Comparison of ENCODE assay signal across 24 cellular contexts in the genomic region with DNA sequence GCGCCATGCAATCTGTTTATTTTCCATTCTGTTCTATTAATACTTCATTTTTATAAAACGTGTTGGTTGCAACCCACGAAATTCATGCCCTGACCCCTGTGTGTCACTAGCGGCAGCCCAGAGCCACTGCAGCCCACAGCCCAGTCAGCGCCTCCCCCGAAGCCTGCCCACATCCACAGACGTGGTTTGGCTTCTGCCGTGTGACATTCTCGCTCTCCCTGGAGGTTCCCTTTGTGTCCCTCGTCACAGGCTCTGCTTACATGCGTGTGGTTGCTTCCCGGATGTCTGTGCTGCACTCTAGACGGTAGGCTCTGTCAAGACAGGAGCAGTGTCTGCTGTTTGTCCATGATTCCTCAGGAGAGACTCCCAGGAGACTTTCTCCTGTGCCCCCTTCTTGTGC. TPM values are rescaled to one million over a fixed set of nuclear protein-coding genes. Genes with fewer than 3 reads are reported as not detected.
DNase-seq lines count a peak whose midpoint lies in the region; ATAC-seq, FAIRE-seq and TF ChIP-seq lines count a peak whose summit lies in the region.
"Had no signal": no experiment of that assay in that cellular context is flagged by ENCODE, and none has a peak within 500 bp of the region (broad histone marks: within the 10 kb centered on the region; RNA-seq: fewer than 3 reads in every experiment).

No MANE protein-coding gene starts in this region.

- H2AFZ ChIP-seq in H1 (ENCODE audit: low read length) (no peak overlapping the region), neuronal stem cell (ENCODE audit: low read length) (no peak overlapping the region)
- H2AFZ ChIP-seq: GM23338 had no signal

- FAIRE-seq in H1 (lab: Jason Lieb, UNC) (no peak), small intestine (lab: Jason Lieb, UNC) (no peak)
- FAIRE-seq: D721Med, GM12892, GM18507 had no signal

- CTCF ChIA-PET in H1 (lab: Charles Lee; ENCODE audit: partially characterized antibody), result interaction anchor here (0.5 to 0.9 kb wide), 3 partner anchors 9 to 40 kb away, joined by 3 read pairs; no protein-coding TSS in a partner anchor

- no peak for TF ChIP-seq RAD21 in H1 (IDR thresholded peaks at IDR 0.05 in 1 of 2, conservative IDR thresholded peaks at IDR 0.05 in 1 of 2; ENCODE audit: low read depth in 2 of 2, low read length in 2 of 2)

- H3K4me3 ChIP-seq in H1 (ENCODE audit: extremely low read depth in 1 of 4, insufficient read depth in 2 of 4, low read depth in 3 of 4, low read length in 4 of 4) (no peak overlapping the region), neuronal stem cell (ENCODE audit: low read length in 2 of 2) (peak overlapping the region in 1 of 2 donors; percentile 65), small intestine (ENCODE audit: low read depth in 1 of 2, low read length in 2 of 2) (no peak overlapping the region)
- H3K4me3 ChIP-seq: GM23338 had no signal

- H2BK15ac ChIP-seq in H1 (ENCODE audit: low read length) (no peak overlapping the region), neuronal stem cell (ENCODE audit: low read length) (no peak overlapping the region)

- H3K9me3 ChIP-seq in H1 (ENCODE audit: insufficient read depth in 2 of 2, low read depth in 1 of 2, low read length in 1 of 2) (no peaks in the 10 kb centered on the region), neuronal stem cell (replicated peaks in 1 of 2; ENCODE audit: control insufficient read depth in 2 of 2, insufficient read depth in 1 of 2, low read depth in 1 of 2, low read length in 2 of 2) (peaks cover 0 to 2% of the 10 kb centered on the region in 2 donors), small intestine (ENCODE audit: control insufficient read depth, low read depth) (no peaks in the 10 kb centered on the region)

- H3K23ac ChIP-seq in H1 (ENCODE audit: insufficient read length) (no peak overlapping the region), neuronal stem cell (ENCODE audit: low read depth, low read length, poor library complexity) (no peak overlapping the region)

- peaks cover 8% of the 10 kb centered on the region for H3K23me2 ChIP-seq in H1 (ENCODE audit: low read depth, low read length)

- H3K4me2 ChIP-seq in H1 (ENCODE audit: insufficient read depth in 1 of 2, low read depth in 2 of 2, low read length in 2 of 2), result no peak overlapping the region
- H3K4me2 ChIP-seq in neuronal stem cell (ENCODE audit: insufficient read depth, low read length, poor library complexity, severe bottlenecking), result no peak overlapping the region
- H3K4me2 ChIP-seq: GM23338 had no signal

- WGBS in H1 (ENCODE audit: extremely low coverage in 1 of 2, insufficient coverage in 1 of 2, insufficient read length in 1 of 2, insufficient replicate concordance in 2 of 2, low coverage in 1 of 2, low lambda C conversion rate in 2 of 2, missing lambda C conversion rate in 1 of 2), 2 experiments, result 93% methylated on average over 13 of the region's 13 CpGs; no CpG with 5 or more reads in 1 of the 2 experiments
- no CpG with 5 or more reads among the region's 13 CpGs for WGBS in neuronal stem cell (ENCODE audit: extremely low coverage in 2 of 2, insufficient read length in 2 of 2, insufficient replicate concordance in 1 of 2), 2 donors
- 67 to 85% (median 84%) methylated on average over 13 of the region's 13 CpGs for WGBS in small intestine, 3 donors

- no peaks in the 10 kb centered on the region for H3K36me3 ChIP-seq in H1 (ENCODE audit: control insufficient read depth in 2 of 4, insufficient read depth in 4 of 4, low read length in 3 of 4)
- H3K36me3 ChIP-seq in neuronal stem cell (replicated peaks in 1 of 2; ENCODE audit: control insufficient read depth in 2 of 2, insufficient read depth in 2 of 2, low read length in 2 of 2), result no peaks in the 10 kb centered on the region
- H3K36me3 ChIP-seq in small intestine (ENCODE audit: control insufficient read depth in 2 of 2, insufficient read depth in 2 of 2, low read length in 2 of 2), result no peaks in the 10 kb centered on the region

- no peak for TF ChIP-seq EP300 in H1 (IDR thresholded peaks at IDR 0.05; ENCODE audit: borderline replicate concordance in 1 of 2, low read depth in 2 of 2, low read length in 2 of 2)

- POLR2A ChIA-PET in H1 (lab: Charles Lee; ENCODE audit: partially characterized antibody), result no interaction called here

- TF ChIP-seq CTCF in H1 (IDR thresholded peaks at IDR 0.05; ENCODE audit: control extremely low read depth in 1 of 3, insufficient read depth in 1 of 3, low read depth in 1 of 3, low read length in 3 of 3), result no peak

- H4K20me1 ChIP-seq in H1 (replicated peaks in 1 of 2; ENCODE audit: control insufficient read depth in 1 of 2, insufficient read depth in 2 of 2, low read length in 2 of 2), result peaks cover 0 to 6% of the 10 kb centered on the region in 2 experiments

- H3K18ac ChIP-seq in H1 (ENCODE audit: extremely low read depth, low read length) (no peak overlapping the region), neuronal stem cell (ENCODE audit: low read length) (no peak overlapping the region)

- no peak overlapping the region for H2BK20ac ChIP-seq in H1 (ENCODE audit: low read length)

- H2BK5ac ChIP-seq in H1 (ENCODE audit: low read depth, low read length) (no peak overlapping the region), neuronal stem cell (ENCODE audit: low read length) (no peak overlapping the region)

- no peak for TF ChIP-seq POLR2A in H1 (IDR thresholded peaks at IDR 0.05; ENCODE audit: control extremely low read depth in 1 of 2, low read depth in 2 of 2, low read length in 2 of 2)

- H3K79me2 ChIP-seq in H1 (ENCODE audit: control insufficient read depth in 1 of 2, insufficient read depth in 2 of 2, low read length in 2 of 2), result no peaks in the 10 kb centered on the region

- no peak overlapping the region for H2AK5ac ChIP-seq in H1 (ENCODE audit: low read depth, low read length)
- H2AK5ac ChIP-seq in neuronal stem cell (ENCODE audit: low read depth, low read length), result no peak overlapping the region

- H4K91ac ChIP-seq in H1 (replicated peaks; ENCODE audit: insufficient read length, low read length) (no peak overlapping the region), neuronal stem cell (ENCODE audit: low read depth, low read length, poor library complexity) (no peak overlapping the region)

- H3K14ac ChIP-seq in H1 (ENCODE audit: insufficient read length), result no peak overlapping the region
- H3K14ac ChIP-seq in neuronal stem cell (ENCODE audit: low read length), result peak overlapping the region; percentile 83

- H3K9ac ChIP-seq in H1 (replicated peaks in 1 of 4; ENCODE audit: extremely low read depth in 1 of 4, low read depth in 3 of 4, low read length in 3 of 4), result no peak overlapping the region
- H3K9ac ChIP-seq in neuronal stem cell (ENCODE audit: low read depth, low read length, poor library complexity), result no peak overlapping the region

- H4K8ac ChIP-seq in H1 (ENCODE audit: extremely low read depth, insufficient read depth, low read length) (no peak overlapping the region; the same call in 1 of the 2 replicates), neuronal stem cell (ENCODE audit: low read depth, low read length) (no peak overlapping the region)

- H2BK120ac ChIP-seq in H1 (replicated peaks; ENCODE audit: low read depth, low read length), result no peak overlapping the region
- H2BK120ac ChIP-seq in neuronal stem cell (ENCODE audit: low read depth, low read length), result no peak overlapping the region

- H3K27ac ChIP-seq in H1 (ENCODE audit: low read depth, low read length), result no peak overlapping the region
- no peak overlapping the region for H3K27ac ChIP-seq in neuronal stem cell (replicated peaks; ENCODE audit: low read length)
- no peak overlapping the region for H3K27ac ChIP-seq in small intestine (ENCODE audit: low read depth in 1 of 2, low read length in 1 of 2)
- H3K27ac ChIP-seq: HL-60 had no signal

- H3K79me1 ChIP-seq in H1 (ENCODE audit: low read depth, low read length) (no peaks in the 10 kb centered on the region), neuronal stem cell (ENCODE audit: low read depth, low read length) (no peaks in the 10 kb centered on the region)

- no peak overlapping the region for H4K5ac ChIP-seq in H1 (ENCODE audit: insufficient read length, low read depth, low read length)

- DNase-seq in cardiac septum (ENCODE audit: low spot score), result peak; percentile 41
- DNase-seq in left cardiac atrium, result no peak
- DNase-seq in H1 (ENCODE audit: low read depth in 1 of 2, low spot score in 2 of 2), result no peak
- DNase-seq in neuronal stem cell (ENCODE audit: low spot score), result no peak
- no peak for DNase-seq in small intestine
- no peak for DNase-seq in NCI-H1417 treated with DMSO at 0.1 percent for 48 hours (lab: John Stamatoyannopoulos, UW)
- DNase-seq: 8988T; C1 segment of cervical spinal cord; CD4-positive, CD25-positive, alpha-beta regulatory T cell; CD8-positive, alpha-beta memory T cell; COR-L47; GDM1; H7; HFFc6 had no signal

- H3K27me3 ChIP-seq in H1 (replicated peaks in 1 of 4; ENCODE audit: control insufficient read depth in 3 of 4, extremely low read depth in 1 of 4, insufficient read depth in 3 of 4, low read length in 3 of 4) (0 out of 7 replicates have a peak, but pooled peaks cover 0 to 3% (median 0%) of the 10 kb centered on the region in 4 experiments), neuronal stem cell (ENCODE audit: control insufficient read depth in 3 of 3, insufficient read depth in 3 of 3, low read depth in 1 of 3, low read length in 3 of 3) (peaks cover 0 to 2% (median 0%) of the 10 kb centered on the region in 3 experiments), small intestine (ENCODE audit: control insufficient read depth in 2 of 2, insufficient read depth in 2 of 2, low read length in 2 of 2) (no peaks in the 10 kb centered on the region)

- H3K4me1 ChIP-seq in H1 (replicated peaks in 1 of 4; ENCODE audit: control insufficient read depth in 3 of 4, insufficient read depth in 4 of 4, low read length in 3 of 4), result no peaks in the 10 kb centered on the region; a peak in 1 of 7 replicates
- peaks cover 0 to 1% of the 10 kb centered on the region in 2 donors for H3K4me1 ChIP-seq in neuronal stem cell (ENCODE audit: control insufficient read depth in 2 of 2, insufficient read depth in 1 of 2, low read depth in 1 of 2, low read length in 2 of 2)
- no peaks in the 10 kb centered on the region for H3K4me1 ChIP-seq in small intestine (ENCODE audit: control insufficient read depth in 2 of 2, insufficient read depth in 1 of 2, low read depth in 1 of 2, low read length in 1 of 2)

- H2BK12ac ChIP-seq in H1 (ENCODE audit: low read depth, low read length), result 0 out of 2 replicates have a peak overlapping the region, but pooled peaks have one; percentile 39
- no peak overlapping the region for H2BK12ac ChIP-seq in neuronal stem cell (ENCODE audit: low read length)

- H3K4ac ChIP-seq in H1 (replicated peaks; ENCODE audit: insufficient read length, low read depth, low read length), result no peak overlapping the region
- H3K4ac ChIP-seq in neuronal stem cell (ENCODE audit: low read length), result no peak overlapping the region

- intact Hi-C loops in cardiac septum (cut with DNase I), result no loop called here
- intact Hi-C loops in left cardiac atrium (cut with DNase I), result no loop called here

- H3K56ac ChIP-seq in H1 (replicated peaks; ENCODE audit: insufficient read length, low read depth, low read length), result no peak overlapping the region

- ATAC-seq in left cardiac atrium (no peak), GM19395 (IDR thresholded peaks at IDR 0.05; ENCODE audit: unreplicated experiment) (no peak)
- ATAC-seq: GM23338, HCT116 had no signal

RNA-seq across cellular contexts. Expression of gene PIWIL1, which starts 37.0 kb away (rescaled TPM):
- total RNA-seq in cardiac septum (not detected), left cardiac atrium (not detected)
- total RNA-seq in H1 (2021; fragmentation: NEBNext Ultra II Directional; extraction: Animal tissue kit (Norgen Biotek cat#: 25700)), result not detected in 2 replicates
- polyA plus RNA-seq in H1 (2011; rRNA removed) (0.02 TPM in 1 of 2 replicates, not detected in the other), small intestine (not detected)
- not detected for polyA plus RNA-seq in H1 (2011; cell fraction: cytosol; rRNA removed)
- not detected for polyA plus RNA-seq in H1 (2011; cell fraction: nucleus; rRNA removed)
- not detected in 4 replicates for polyA plus RNA-seq in H1 (2012, experiment 1 of 2)
- not detected for polyA plus RNA-seq in H1 (2012, experiment 2 of 2)
- polyA plus RNA-seq in H1 (2013, experiment 1 of 2), result not detected
- polyA plus RNA-seq in H1 (2013, experiment 2 of 2), result not detected
- polyA minus RNA-seq in H1 (2011; rRNA and poly(A)+ RNA removed), result not detected in 2 replicates
- polyA minus RNA-seq in H1 (2011; cell fraction: cytosol; rRNA and poly(A)+ RNA removed), result not detected
- not detected for polyA minus RNA-seq in H1 (2011; cell fraction: nucleus; rRNA and poly(A)+ RNA removed)
- not detected for polyA plus RNA-seq in neuronal stem cell (2013, experiment 1 of 2)
- not detected for polyA plus RNA-seq in neuronal stem cell (2013, experiment 2 of 2)
- total RNA-seq: A673; CD4-positive, CD25-positive, alpha-beta regulatory T cell; CD8-positive, alpha-beta memory T cell; GM23338; H7; HFFc6; HT1080 had no signal
- polyA plus RNA-seq: AG04450; CD4-positive, CD25-positive, alpha-beta regulatory T cell; CD8-positive, alpha-beta memory T cell; GM23338 had no signal
